8 cellular contexts compared by ENCODE assay signal in the genomic region with DNA sequence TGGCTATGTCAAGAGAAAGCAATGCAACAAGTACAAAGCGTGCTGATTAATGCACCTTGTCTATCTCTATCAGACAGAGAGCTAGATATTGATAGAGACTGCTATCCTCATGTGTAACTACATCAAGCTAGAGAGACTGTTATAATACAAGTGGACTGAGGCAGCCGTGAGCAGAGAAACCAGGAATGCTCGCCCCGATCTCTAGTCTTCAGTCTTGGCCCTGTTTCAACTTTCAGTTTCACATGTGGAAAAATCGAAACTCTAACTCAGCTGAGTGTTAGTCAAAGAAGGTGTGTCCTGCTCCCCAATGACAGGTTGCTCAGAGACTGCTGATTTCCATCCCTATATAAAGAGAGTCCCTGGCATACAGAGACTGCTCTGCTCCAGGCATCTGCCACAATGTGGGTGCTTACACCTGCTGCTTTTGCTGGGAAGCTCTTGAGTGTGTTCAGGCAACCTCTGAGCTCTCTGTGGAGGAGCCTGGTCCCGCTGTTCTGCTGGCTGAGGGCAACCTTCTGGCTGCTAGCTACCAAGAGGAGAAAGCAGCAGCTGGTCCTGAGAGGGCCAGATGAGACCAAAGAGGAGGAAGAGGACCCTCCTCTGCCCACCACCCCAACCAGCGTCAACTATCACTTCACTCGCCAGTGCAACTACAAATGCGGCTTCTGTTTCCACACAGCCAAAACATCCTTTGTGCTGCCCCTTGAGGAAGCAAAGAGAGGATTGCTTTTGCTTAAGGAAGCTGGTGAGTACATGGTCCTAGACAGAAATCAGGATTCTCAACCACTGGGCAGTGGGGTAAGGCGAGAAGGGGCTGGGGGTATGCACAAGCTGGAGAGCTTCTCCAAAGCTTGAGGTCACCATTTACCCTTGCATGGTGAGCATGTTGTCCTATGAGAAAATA. TPM values are rescaled to one million over a fixed set of nuclear protein-coding genes. Genes with fewer than 3 reads are reported as not detected.
DNase-seq lines count a peak whose midpoint lies in the region; ATAC-seq and TF ChIP-seq lines count a peak whose summit lies in the region.

A gene with protein sequence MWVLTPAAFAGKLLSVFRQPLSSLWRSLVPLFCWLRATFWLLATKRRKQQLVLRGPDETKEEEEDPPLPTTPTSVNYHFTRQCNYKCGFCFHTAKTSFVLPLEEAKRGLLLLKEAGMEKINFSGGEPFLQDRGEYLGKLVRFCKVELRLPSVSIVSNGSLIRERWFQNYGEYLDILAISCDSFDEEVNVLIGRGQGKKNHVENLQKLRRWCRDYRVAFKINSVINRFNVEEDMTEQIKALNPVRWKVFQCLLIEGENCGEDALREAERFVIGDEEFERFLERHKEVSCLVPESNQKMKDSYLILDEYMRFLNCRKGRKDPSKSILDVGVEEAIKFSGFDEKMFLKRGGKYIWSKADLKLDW (plus strand): TSS at position 376 of the 904 bp plus-strand sequence. CDS start 24 bp downstream, at position 400.

- peak within 1 kb of the TSS; percentile 51 to 68 (median 64) for H3K27ac ChIP-seq in sigmoid colon

- no peak for TF ChIP-seq EP300 in sigmoid colon (IDR thresholded peaks at IDR 0.05)

- WGBS in sigmoid colon, 2 donors = 29 to 38% methylated on average over 10 of the region's 10 CpGs

- no peaks in the 10 kb centered on the region for H3K27me3 ChIP-seq in sigmoid colon

- H3K27ac Mint-ChIP-seq in activated CD4-positive, alpha-beta memory T cell treated with anti-CD3 and anti-CD28 coated beads for 36 hours = peak within 1 kb of the TSS; percentile 15

- peaks cover 4% of the 10 kb centered on the region for H3K9me3 Mint-ChIP-seq in activated CD4-positive, alpha-beta memory T cell treated with anti-CD3 and anti-CD28 coated beads for 36 hours

- H3K4me1 ChIP-seq in sigmoid colon = peaks cover 0 to 12% (median 8%) of the 10 kb centered on the region in 4 donors

- H3K4me3 Mint-ChIP-seq in activated CD4-positive, alpha-beta memory T cell treated with anti-CD3 and anti-CD28 coated beads for 36 hours = peak within 1 kb of the TSS; percentile 56

- TF ChIP-seq CTCF in fibroblast of the aortic adventitia (IDR thresholded peaks at IDR 0.05; ENCODE audit: insufficient read depth, low read length) (peak; percentile 11), sigmoid colon (IDR thresholded peaks at IDR 0.05) (no peak)

- POLR2A ChIA-PET in activated CD4-positive, alpha-beta memory T cell treated with anti-CD3 and anti-CD28 coated beads for 36 hours (lab: Charles Lee) = interaction anchor here (1.3 kb wide), 2 partner anchors 11 to 32 kb away, joined by 3 to 6 read pairs; no protein-coding TSS in a partner anchor

- TF ChIP-seq POLR2A in sigmoid colon (IDR thresholded peaks at IDR 0.05) = no peak

- intact Hi-C loops in activated CD4-positive, alpha-beta memory T cell treated with anti-CD3 and anti-CD28 coated beads for 36 hours (cut with micrococcal nuclease) = loop anchor here (1.0 to 2.0 kb wide), 3 partner anchors 11 to 42 kb away; no protein-coding TSS in a partner anchor
- intact Hi-C loops in sigmoid colon (cut with DNase I) = loop anchor here (5.0 kb wide), 1 partner anchor 40 kb away; a partner anchor contains a TSS

- no peaks in the 10 kb centered on the region for H3K36me3 Mint-ChIP-seq in activated CD4-positive, alpha-beta memory T cell treated with anti-CD3 and anti-CD28 coated beads for 36 hours

- no peaks in the 10 kb centered on the region for H3K36me3 ChIP-seq in sigmoid colon

- H3K4me1 Mint-ChIP-seq in activated CD4-positive, alpha-beta memory T cell treated with anti-CD3 and anti-CD28 coated beads for 36 hours (ENCODE audit: low read depth) = peaks cover 52% of the 10 kb centered on the region

- H3K4me3 ChIP-seq in fibroblast of the aortic adventitia (ENCODE audit: low read depth, low read length) (peak within 1 kb of the TSS; percentile 63), sigmoid colon (peak within 1 kb of the TSS; percentile 28 to 53 (median 50))

- H3K9me3 ChIP-seq in sigmoid colon = no peaks in the 10 kb centered on the region

- ATAC-seq in activated CD4-positive, CD25-positive, alpha-beta regulatory T cell treated with anti-CD3 and anti-CD28 coated beads, Interleukin-2, amount 50 U/mL, for 24 hours = peak; percentile 84 to 89
- peak; percentile 83 for ATAC-seq in HG02642 (IDR thresholded peaks at IDR 0.05; ENCODE audit: poor library complexity, unreplicated experiment)

- peaks cover 2% of the 10 kb centered on the region for H3K27me3 Mint-ChIP-seq in activated CD4-positive, alpha-beta memory T cell treated with anti-CD3 and anti-CD28 coated beads for 36 hours

- no peak for DNase-seq in activated CD4-positive, CD25-positive, alpha-beta regulatory T cell treated with anti-CD3 and anti-CD28 coated beads, Interleukin-2, amount 50 U/mL, for 72 hours
- DNase-seq in NCI-H1105 (lab: John Stamatoyannopoulos, UW) (peak; percentile 16), fibroblast of the aortic adventitia (ENCODE audit: low read depth) (peak; percentile 54), sigmoid colon (no peak), NCI-H524 (lab: John Stamatoyannopoulos, UW) (no peak)
- DNase-seq in activated CD4-positive, alpha-beta memory T cell treated with anti-CD3 and anti-CD28 coated beads for 36 hours = peak; percentile 39

- CTCF ChIA-PET in activated CD4-positive, alpha-beta memory T cell treated with anti-CD3 and anti-CD28 coated beads for 36 hours (lab: Charles Lee) = interaction anchor here (0.6 to 5.7 kb wide), 6 partner anchors 11 to 166 kb away, joined by 3 to 40 read pairs (median 5); a partner anchor contains a TSS

RNA-seq across cellular contexts. Expression of the gene that starts here (rescaled TPM):
- 1 to 10 TPM; 7.9 to 8.6 TPM for total RNA-seq in activated CD4-positive, alpha-beta memory T cell treated with anti-CD3 and anti-CD28 coated beads for 36 hours
- 0.63 and 4.0 TPM in 2 replicates for total RNA-seq in fibroblast of the aortic adventitia (ENCODE audit: low replicate concordance)
- 10 to 100 TPM in 3 of 4 donors, 1 to 10 TPM in 1; 7.2 to 13.2 (median 11.3) TPM for total RNA-seq in sigmoid colon
- polyA plus RNA-seq in sigmoid colon = 10 to 100 TPM in 2 of 3 donors, 1 to 10 TPM in 1; 1.2 to 22.3 (median 14.3) TPM

Comparison
In these comparisons a context has a peak if more than half of its experiments do, and no peak if none do; other contexts are left out.
1. DNase-seq: peak in NCI-H1105 (single experiment), activated CD4-positive, alpha-beta memory T cell treated with anti-CD3 and anti-CD28 coated beads for 36 hours (single experiment) and fibroblast of the aortic adventitia (single experiment); none in activated CD4-positive, CD25-positive, alpha-beta regulatory T cell treated with anti-CD3 and anti-CD28 coated beads, Interleukin-2, amount 50 U/mL, for 72 hours (single experiment), sigmoid colon (single experiment) and NCI-H524 (0 of 2).